9 cellular contexts compared by ENCODE assay signal in genomic region chr1:24318988-24319863, GRCh38. TPM values are rescaled to one million over a fixed set of nuclear protein-coding genes. Genes with fewer than 3 reads are reported as not detected.
A peak's percentile ranks its signal among the peaks of the same experiment; 100 is the strongest.
DNase-seq lines count a peak whose midpoint lies in the region; ATAC-seq and TF ChIP-seq lines count a peak whose summit lies in the region.
"Had no signal": no experiment of that assay in that cellular context is flagged by ENCODE, and none has a peak within 500 bp of the region (broad histone marks: within the 10 kb centered on the region; RNA-seq: fewer than 3 reads in every experiment).

Gene GRHL3, plus strand, starts transcription at chr1:24319357. Its CDS starts 195 bp downstream, at chr1:24319552.

- peaks cover 41% of the 10 kb centered on the region for H3K4me1 Mint-ChIP-seq in activated T-cell treated with anti-CD3 and anti-CD28 coated beads, Interleukin-2, amount 50 U/mL, for 4 hours (ENCODE audit: low read depth)

- TF ChIP-seq CTCF in vagina (IDR thresholded peaks at IDR 0.05) (no peak), ovary (IDR thresholded peaks at IDR 0.05) (no peak)

- H3K27ac ChIP-seq in vagina: peak within 1 kb of the TSS; percentile 64
- no peak within 1 kb of the TSS for H3K27ac ChIP-seq in ovary

- H3K9me3 Mint-ChIP-seq in activated T-cell treated with anti-CD3 and anti-CD28 coated beads, Interleukin-2, amount 50 U/mL, for 4 hours: no peaks in the 10 kb centered on the region

- H3K36me3 ChIP-seq in vagina (no peaks in the 10 kb centered on the region), ovary (no peaks in the 10 kb centered on the region)

- H3K27me3 Mint-ChIP-seq in activated T-cell treated with anti-CD3 and anti-CD28 coated beads, Interleukin-2, amount 50 U/mL, for 4 hours (ENCODE audit: low read depth): peaks cover 58% of the 10 kb centered on the region

- WGBS in ovary, 3 donors: 7 to 12% (median 9%) methylated on average over 22 of the region's 22 CpGs

- no peaks in the 10 kb centered on the region for H3K36me3 Mint-ChIP-seq in activated T-cell treated with anti-CD3 and anti-CD28 coated beads, Interleukin-2, amount 50 U/mL, for 4 hours (ENCODE audit: insufficient read depth)

- no peaks in the 10 kb centered on the region for H3K27me3 ChIP-seq in vagina
- no peaks in the 10 kb centered on the region for H3K27me3 ChIP-seq in ovary

- DNase-seq in stimulated activated CD4-positive, alpha-beta T cell treated with anti-CD3 and anti-CD28 coated beads, Interleukin-15, amount 100 ng/mL, for 24 hours: peak; percentile 14
- no peak for DNase-seq in stimulated activated CD4-positive, alpha-beta T cell treated with anti-CD3 and anti-CD28 coated beads, Interleukin-4, amount 100 ng/mL, for 4 hours
- DNase-seq in activated T-cell treated with anti-CD3 and anti-CD28 coated beads, Interleukin-2, amount 50 U/mL, for 4 hours: no peak
- DNase-seq in iris pigment epithelial cell (ENCODE audit: low read depth) (peak; percentile 31), vagina (ENCODE audit: extremely low spot score in 2 of 2) (no peak), posterior vena cava (ENCODE audit: low spot score) (no peak), ovary (no peak)
- DNase-seq: midbrain had no signal

- no peak for TF ChIP-seq EP300 in ovary (IDR thresholded peaks at IDR 0.05)

- no peak for TF ChIP-seq POLR2A in vagina (IDR thresholded peaks at IDR 0.05)
- TF ChIP-seq POLR2A in ovary (IDR thresholded peaks at IDR 0.05): no peak

- H3K4me3 ChIP-seq in vagina: peak within 1 kb of the TSS; percentile 13 to 56
- no peak within 1 kb of the TSS for H3K4me3 ChIP-seq in ovary

- H3K4me3 Mint-ChIP-seq in activated T-cell treated with anti-CD3 and anti-CD28 coated beads, Interleukin-2, amount 50 U/mL, for 4 hours: peak within 1 kb of the TSS; percentile 37

- H3K4me1 ChIP-seq in vagina (peaks cover 44% of the 10 kb centered on the region), ovary (ENCODE audit: insufficient read depth) (peaks cover 5% of the 10 kb centered on the region)

- intact Hi-C loops in vagina (cut with DNase I): no loop called here
- intact Hi-C loops in posterior vena cava (cut with DNase I): no loop called here
- intact Hi-C loops in ovary (cut with DNase I): no loop called here

- H3K9me3 ChIP-seq in vagina: no peaks in the 10 kb centered on the region
- H3K9me3 ChIP-seq in ovary: no peaks in the 10 kb centered on the region

- no peak for ATAC-seq in activated T-cell treated with anti-CD3 and anti-CD28 coated beads, Interleukin-2, amount 50 U/mL, for 4 hours
- ATAC-seq in GM18873 (IDR thresholded peaks at IDR 0.05; ENCODE audit: low FRiP score, unreplicated experiment): no peak

RNA-seq across cellular contexts. Expression of gene GRHL3, which starts in this region (rescaled TPM):
- total RNA-seq in activated T-cell treated with anti-CD3 and anti-CD28 coated beads, Interleukin-2, amount 50 U/mL, for 4 hours: not detected
- total RNA-seq in vagina (58.7 TPM), posterior vena cava (under 1 TPM; 0.14 to 0.19 TPM), ovary (1 to 10 TPM in 1 of 7 donors, under 1 TPM in 2, not detected in 4; 0.15 to 1.6 (median 0.48) TPM)
- polyA plus RNA-seq in ovary: not detected

Comparison
In these comparisons a context has a peak if more than half of its experiments do, and no peak if none do; other contexts are left out.
1. RNA of gene GRHL3 (total RNA-seq): 58.7 TPM in vagina (single experiment); 0.14 to 0.19 TPM in posterior vena cava, 0.15 to 1.6 TPM in ovary and not detected in activated T-cell treated with anti-CD3 and anti-CD28 coated beads, Interleukin-2, amount 50 U/mL, for 4 hours; every median in the first group is over 10 times any median in the second.
2. DNase-seq: peak in stimulated activated CD4-positive, alpha-beta T cell treated with anti-CD3 and anti-CD28 coated beads, Interleukin-15, amount 100 ng/mL, for 24 hours (single experiment) and iris pigment epithelial cell (single experiment); none in stimulated activated CD4-positive, alpha-beta T cell treated with anti-CD3 and anti-CD28 coated beads, Interleukin-4, amount 100 ng/mL, for 4 hours (0 of 2), activated T-cell treated with anti-CD3 and anti-CD28 coated beads, Interleukin-2, amount 50 U/mL, for 4 hours (single experiment), vagina (0 of 2), posterior vena cava (single experiment) and ovary (0 of 5).